Comparison of ENCODE assay signal across 1 cellular context in genomic region chr12:53500776-53501614, GRCh38.
TF ChIP-seq lines count a peak whose summit lies in the region.

TSS of gene TARBP2 (plus strand) at chr12:53501283. CDS start at chr12:53501409, 126 bp downstream.

TF ChIP-seq in HepG2, 621 proteins besides CTCF, POLR2A, EP300 and RAD21 (continued from another document and continues in another):
- TF ChIP-seq ZNF263 (CRISPR knock-in tag; IDR thresholded peaks at IDR 0.05) (peak; percentile 47; the same call in 1 of the 2 replicates), IKZF4 (CRISPR knock-in tag; IDR thresholded peaks at IDR 0.05; ENCODE audit: borderline replicate concordance, low read depth, not compliant biosample characterization) (peak; percentile 56), SRF (IDR thresholded peaks at IDR 0.05; ENCODE audit: low read depth, low read length) (no peak), ZNF318 (CRISPR knock-in tag; IDR thresholded peaks at IDR 0.05) (no peak), FOSL2 (CRISPR knock-in tag; IDR thresholded peaks at IDR 0.05) (no peak; the same call in 1 of the 2 replicates), HNF1A (IDR thresholded peaks at IDR 0.05; ENCODE audit: low read depth) (peak; percentile 39; the same call in 1 of the 2 replicates), HNF1A (CRISPR knock-in tag; IDR thresholded peaks at IDR 0.05; ENCODE audit: borderline replicate concordance) (no peak), POGK (CRISPR knock-in tag; conservative IDR thresholded peaks at IDR 0.05) (peak; percentile 83), ZNF468 (CRISPR knock-in tag; IDR thresholded peaks at IDR 0.05) (no peak), ZNF329 (CRISPR knock-in tag; IDR thresholded peaks at IDR 0.05; ENCODE audit: low read depth) (peak; percentile 88), USF2 (IDR thresholded peaks at IDR 0.05; ENCODE audit: low read depth, low read length) (no peak), USF2 (CRISPR knock-in tag; IDR thresholded peaks at IDR 0.05; ENCODE audit: borderline replicate concordance) (peak; percentile 46; the same call in 1 of the 2 replicates), ZNF629 (CRISPR knock-in tag; conservative IDR thresholded peaks at IDR 0.05) (0 out of 2 replicates have a peak, but pooled peaks have one; percentile 34), MTA3 (CRISPR knock-in tag; IDR thresholded peaks at IDR 0.05) (no peak), ZNF550 (CRISPR knock-in tag; IDR thresholded peaks at IDR 0.05; ENCODE audit: borderline replicate concordance) (no peak), HNF4G (IDR thresholded peaks at IDR 0.05; ENCODE audit: borderline replicate concordance, low read depth, low read length) (no peak), HNF4G (CRISPR knock-in tag; IDR thresholded peaks at IDR 0.05; ENCODE audit: borderline replicate concordance, low read depth) (no peak), ZXDC (CRISPR knock-in tag; IDR thresholded peaks at IDR 0.05) (peak; percentile 21; the same call in 1 of the 2 replicates), ZBTB4 (CRISPR knock-in tag; IDR thresholded peaks at IDR 0.05; ENCODE audit: borderline replicate concordance) (0 out of 2 replicates have a peak, but pooled peaks have one; percentile 13), HOXA9 (CRISPR knock-in tag; IDR thresholded peaks at IDR 0.05; ENCODE audit: borderline replicate concordance) (no peak; the same call in 1 of the 2 replicates), ATF2 (CRISPR knock-in tag; IDR thresholded peaks at IDR 0.05) (peak; percentile 37; the same call in 1 of the 2 replicates), MAFK (conservative IDR thresholded peaks at IDR 0.05 in 1 of 2, IDR thresholded peaks at IDR 0.05 in 1 of 2; ENCODE audit: low read length in 2 of 2) (no peak), PHF20 (CRISPR knock-in tag; IDR thresholded peaks at IDR 0.05) (peak; percentile 89), NCOA5 (CRISPR knock-in tag; IDR thresholded peaks at IDR 0.05) (no peak; the same call in 1 of the 2 replicates), BRD4 (CRISPR knock-in tag; IDR thresholded peaks at IDR 0.05) (peak; percentile 93), NFRKB (IDR thresholded peaks at IDR 0.05) (no peak), RBM39 (IDR thresholded peaks at IDR 0.05; ENCODE audit: low read depth, low read length, poor library complexity, severe bottlenecking) (peak; percentile 81), SALL1 (CRISPR knock-in tag; IDR thresholded peaks at IDR 0.05) (peak; percentile 77), NFIC (IDR thresholded peaks at IDR 0.05; ENCODE audit: low read length) (no peak), CHCHD3 (CRISPR knock-in tag; IDR thresholded peaks at IDR 0.05) (peak; percentile 77; the same call in 1 of the 2 replicates)
